ENCODE assay signal across 8 cellular contexts in genomic region chr3:194482830-194483229, GRCh38. TPM values are rescaled to one million over a fixed set of nuclear protein-coding genes. Genes with fewer than 3 reads are reported as not detected.
DNase-seq lines count a peak whose midpoint lies in the region; ATAC-seq and TF ChIP-seq lines count a peak whose summit lies in the region.
"Not testable (repeated sequence)": the region's sequence is repeated elsewhere in the genome, so short reads cannot be mapped to it uniquely, and the experiment has no call there.

No MANE protein-coding gene starts in this region.

- H3K79me2 ChIP-seq in smooth muscle cell (ENCODE audit: low read depth) = peaks cover 85% of the 10 kb centered on the region

- H3K4me1 ChIP-seq in Caco-2 (peaks cover 37% of the 10 kb centered on the region), smooth muscle cell (ENCODE audit: low read depth) (peaks cover 23% of the 10 kb centered on the region), thyroid gland (peaks cover 54 to 64% of the 10 kb centered on the region in 2 donors)

- peaks cover 14% of the 10 kb centered on the region for H3K4me1 Mint-ChIP-seq in Caco-2 (ENCODE audit: low read depth, unreplicated experiment)
- H3K4me1 Mint-ChIP-seq in activated CD4-positive, alpha-beta T cell treated with anti-CD3 and anti-CD28 coated beads for 36 hours = peaks cover 51% of the 10 kb centered on the region
- H3K4me1 Mint-ChIP-seq in activated T-helper 17 cell treated with anti-CD3 and anti-CD28 coated beads, Interleukin-2, amount 50 U/mL, for 72 hours = peaks cover 21% of the 10 kb centered on the region
- H3K4me1 Mint-ChIP-seq in activated naive CD8-positive, alpha-beta T cell treated with anti-CD3 and anti-CD28 coated beads, Interleukin-2, amount 50 U/mL, for 24 hours = peaks cover 71% of the 10 kb centered on the region

- peaks cover 23% of the 10 kb centered on the region for H3F3A ChIP-seq in smooth muscle cell (ENCODE audit: low read depth)

- CTCF ChIA-PET in Caco-2 (lab: Charles Lee); RWPE1 (lab: Yijun Ruan, JAX): not testable (repeated sequence)
- CTCF ChIA-PET in activated CD4-positive, alpha-beta T cell treated with anti-CD3 and anti-CD28 coated beads for 36 hours (lab: Charles Lee) = interaction anchor here (0.9 to 3.7 kb wide), 3 partner anchors 11 to 189 kb away, joined by 3 to 48 read pairs (median 3); partner anchors contain the start of gene LSG1

- TF ChIP-seq CTCF in Caco-2 (IDR thresholded peaks at IDR 0.05; ENCODE audit: insufficient read depth in 1 of 2, low read depth in 1 of 2, low read length in 1 of 2, severe bottlenecking in 1 of 2, unreplicated experiment in 1 of 2); RWPE1 (conservative IDR thresholded peaks at IDR 0.05; ENCODE audit: low read depth); fibroblast of pulmonary artery (IDR thresholded peaks at IDR 0.05; ENCODE audit: low read length, missing control alignments); smooth muscle cell (IDR thresholded peaks at IDR 0.05; ENCODE audit: borderline replicate concordance, insufficient read depth, poor library complexity, severe bottlenecking); thyroid gland (IDR thresholded peaks at IDR 0.05): not testable (repeated sequence)

- not testable (repeated sequence) for H3K4me2 ChIP-seq in smooth muscle cell

- H4K20me1 ChIP-seq in smooth muscle cell (ENCODE audit: low read depth) = peaks cover 25% of the 10 kb centered on the region

- not testable (repeated sequence) for H3K9me3 Mint-ChIP-seq in Caco-2 (ENCODE audit: unreplicated experiment); activated CD4-positive, alpha-beta T cell treated with anti-CD3 and anti-CD28 coated beads for 36 hours (ENCODE audit: low read depth); activated T-helper 17 cell treated with anti-CD3 and anti-CD28 coated beads, Interleukin-2, amount 50 U/mL, for 72 hours; activated naive CD8-positive, alpha-beta T cell treated with anti-CD3 and anti-CD28 coated beads, Interleukin-2, amount 50 U/mL, for 24 hours

- peak overlapping the region; percentile 11 for H3K4me3 Mint-ChIP-seq in Caco-2 (ENCODE audit: unreplicated experiment)
- H3K4me3 Mint-ChIP-seq in activated CD4-positive, alpha-beta T cell treated with anti-CD3 and anti-CD28 coated beads for 36 hours = not testable (repeated sequence)
- peak overlapping the region; percentile 67 for H3K4me3 Mint-ChIP-seq in activated T-helper 17 cell treated with anti-CD3 and anti-CD28 coated beads, Interleukin-2, amount 50 U/mL, for 72 hours
- H3K4me3 Mint-ChIP-seq in activated naive CD8-positive, alpha-beta T cell treated with anti-CD3 and anti-CD28 coated beads, Interleukin-2, amount 50 U/mL, for 24 hours = peak overlapping the region; percentile 68

- DNase-seq in Caco-2; RWPE1 (ENCODE audit: low spot score); activated CD4-positive, alpha-beta T cell treated with anti-CD3 and anti-CD28 coated beads for 36 hours; activated naive CD8-positive, alpha-beta T cell treated with anti-CD3 and anti-CD28 coated beads, Interleukin-2, amount 50 U/mL, for 24 hours; fibroblast of pulmonary artery (ENCODE audit: low read depth); smooth muscle cell (lab: John Stamatoyannopoulos, UW; ENCODE audit: unreplicated experiment); thyroid gland: not testable (repeated sequence)

- intact Hi-C loops in Caco-2 (cut with micrococcal nuclease; ENCODE audit: unreplicated experiment); activated CD4-positive, alpha-beta T cell treated with anti-CD3 and anti-CD28 coated beads for 36 hours (cut with DNase I, micrococcal nuclease); thyroid gland (cut with DNase I): not testable (repeated sequence)

- H3K9ac ChIP-seq in smooth muscle cell (ENCODE audit: low read depth) = not testable (repeated sequence)

- 91% methylated on average over 13 of the region's 13 CpGs for WGBS in smooth muscle cell (ENCODE audit: low lambda C conversion rate)
- 92 to 96% methylated on average over 13 of the region's 13 CpGs for WGBS in thyroid gland, 2 donors

- not testable (repeated sequence) for H3K27me3 ChIP-seq in Caco-2 (replicated peaks; ENCODE audit: control insufficient read depth, insufficient read depth, low read length); smooth muscle cell (ENCODE audit: low read depth); thyroid gland

- H3K9me3 ChIP-seq in Caco-2; smooth muscle cell (replicated peaks; ENCODE audit: low read depth); thyroid gland: not testable (repeated sequence)

- not testable (repeated sequence) for ATAC-seq in activated CD4-positive, alpha-beta T cell treated with anti-CD3 and anti-CD28 coated beads for 36 hours; activated T-helper 17 cell treated with anti-CD3 and anti-CD28 coated beads, Interleukin-2, amount 50 U/mL, for 72 hours (replicated peaks); activated naive CD8-positive, alpha-beta T cell treated with anti-CD3 and anti-CD28 coated beads, Interleukin-2, amount 50 U/mL, for 24 hours

- H3K27ac ChIP-seq in RWPE1 = peak overlapping the region; percentile 65
- H3K27ac ChIP-seq in smooth muscle cell (ENCODE audit: low read depth) = peak overlapping the region; percentile 81
- H3K27ac ChIP-seq in thyroid gland = peak overlapping the region in 2 of 3 donors; percentile 46 to 66

- H3K36me3 ChIP-seq in Caco-2 (ENCODE audit: control insufficient read depth, insufficient read depth, low read length); smooth muscle cell (ENCODE audit: low read depth); thyroid gland: not testable (repeated sequence)

- not testable (repeated sequence) for TF ChIP-seq POLR2A in thyroid gland (IDR thresholded peaks at IDR 0.05)

- H3K27ac Mint-ChIP-seq in Caco-2 (ENCODE audit: unreplicated experiment) = not testable (repeated sequence)
- peak overlapping the region; percentile 70 for H3K27ac Mint-ChIP-seq in activated CD4-positive, alpha-beta T cell treated with anti-CD3 and anti-CD28 coated beads for 36 hours
- H3K27ac Mint-ChIP-seq in activated T-helper 17 cell treated with anti-CD3 and anti-CD28 coated beads, Interleukin-2, amount 50 U/mL, for 72 hours = peak overlapping the region; percentile 48
- H3K27ac Mint-ChIP-seq in activated naive CD8-positive, alpha-beta T cell treated with anti-CD3 and anti-CD28 coated beads, Interleukin-2, amount 50 U/mL, for 24 hours = peak overlapping the region; percentile 79

- peaks cover 41% of the 10 kb centered on the region for H3K36me3 Mint-ChIP-seq in Caco-2 (ENCODE audit: insufficient read depth, unreplicated experiment)
- H3K36me3 Mint-ChIP-seq in activated CD4-positive, alpha-beta T cell treated with anti-CD3 and anti-CD28 coated beads for 36 hours (ENCODE audit: low read depth) = peaks cover 52% of the 10 kb centered on the region
- peaks cover 75% of the 10 kb centered on the region for H3K36me3 Mint-ChIP-seq in activated T-helper 17 cell treated with anti-CD3 and anti-CD28 coated beads, Interleukin-2, amount 50 U/mL, for 72 hours (ENCODE audit: low read depth)
- peaks cover 36% of the 10 kb centered on the region for H3K36me3 Mint-ChIP-seq in activated naive CD8-positive, alpha-beta T cell treated with anti-CD3 and anti-CD28 coated beads, Interleukin-2, amount 50 U/mL, for 24 hours (ENCODE audit: low read depth)

- POLR2A ChIA-PET in Caco-2 (lab: Charles Lee) = interaction anchor here (0.9 kb wide), 1 partner anchor 679 kb away, joined by 10 read pairs; no protein-coding TSS in a partner anchor
- POLR2A ChIA-PET in RWPE1 (lab: Yijun Ruan, JAX; ENCODE audit: low non-redundant PET) = not testable (repeated sequence)
- POLR2A ChIA-PET in activated CD4-positive, alpha-beta T cell treated with anti-CD3 and anti-CD28 coated beads for 36 hours (lab: Charles Lee) = interaction anchor here (0.7 to 1.2 kb wide), 2 partner anchors 102 to 103 kb away, joined by 3 read pairs; no protein-coding TSS in a partner anchor

- H2AFZ ChIP-seq in smooth muscle cell (ENCODE audit: low read depth) = not testable (repeated sequence)

- BruUV-seq in Caco-2 (replicated peaks; lab: Mats Ljungman, UMichigan) = not testable (repeated sequence)

- H3K4me3 ChIP-seq in Caco-2 (ENCODE audit: low read depth, low read length); smooth muscle cell; thyroid gland (replicated peaks in 1 of 3): not testable (repeated sequence)
- peak overlapping the region; percentile 98 for H3K4me3 ChIP-seq in fibroblast of pulmonary artery (replicated peaks; ENCODE audit: low read depth, low read length)

- H3K27me3 Mint-ChIP-seq in Caco-2 (ENCODE audit: insufficient read depth, unreplicated experiment); activated CD4-positive, alpha-beta T cell treated with anti-CD3 and anti-CD28 coated beads for 36 hours; activated T-helper 17 cell treated with anti-CD3 and anti-CD28 coated beads, Interleukin-2, amount 50 U/mL, for 72 hours; activated naive CD8-positive, alpha-beta T cell treated with anti-CD3 and anti-CD28 coated beads, Interleukin-2, amount 50 U/mL, for 24 hours: not testable (repeated sequence)

RNA-seq across cellular contexts. Expression of gene ATP13A3, which starts 4.0 kb away (rescaled TPM):
- total RNA-seq in Caco-2 (2022) (181 and 183 TPM in 2 replicates), smooth muscle cell (65.3 and 128 TPM in 2 replicates), thyroid gland (100 to 1,000 TPM; 262 to 426 (median 341) TPM)
- total RNA-seq in activated CD4-positive, alpha-beta T cell treated with anti-CD3 and anti-CD28 coated beads for 36 hours = 100 to 1,000 TPM in 1 of 2 experiments, 10 to 100 TPM in 1; 61.4 to 107 TPM
- total RNA-seq in activated T-helper 17 cell treated with anti-CD3 and anti-CD28 coated beads, Interleukin-2, amount 50 U/mL, for 72 hours = 100 to 1,000 TPM; 121 to 126 TPM
- 13.0 and 13.5 TPM in 2 replicates for polyA plus RNA-seq in smooth muscle cell
